Comparison of ENCODE assay signal across 1 cellular context in genomic region chr19:37920591-37921450, GRCh38.
TF ChIP-seq lines count a peak whose summit lies in the region.

No MANE protein-coding gene starts in this region.

TF ChIP-seq in H1, 55 proteins besides CTCF, POLR2A, EP300 and RAD21 (continued from another document):
- TF ChIP-seq CHD7 (IDR thresholded peaks at IDR 0.05; ENCODE audit: insufficient replicate concordance, low read length) (no peak), MAFK (IDR thresholded peaks at IDR 0.05; ENCODE audit: low read depth, low read length) (no peak), SP2 (IDR thresholded peaks at IDR 0.05; ENCODE audit: low read length) (no peak), BRCA1 (IDR thresholded peaks at IDR 0.05; ENCODE audit: low read depth, low read length) (no peak), POLR2AphosphoS5 (IDR thresholded peaks at IDR 0.05; ENCODE audit: low read depth, low read length) (no peak), CHD1 (IDR thresholded peaks at IDR 0.05; ENCODE audit: low read depth, low read length) (no peak), SUZ12 (IDR thresholded peaks at IDR 0.05; ENCODE audit: low read length) (no peak), KDM5A (IDR thresholded peaks at IDR 0.05; ENCODE audit: low read length) (no peak), E2F6 (IDR thresholded peaks at IDR 0.05) (no peak)
